ENCODE assay signal across 8 cellular contexts in the genomic region with DNA sequence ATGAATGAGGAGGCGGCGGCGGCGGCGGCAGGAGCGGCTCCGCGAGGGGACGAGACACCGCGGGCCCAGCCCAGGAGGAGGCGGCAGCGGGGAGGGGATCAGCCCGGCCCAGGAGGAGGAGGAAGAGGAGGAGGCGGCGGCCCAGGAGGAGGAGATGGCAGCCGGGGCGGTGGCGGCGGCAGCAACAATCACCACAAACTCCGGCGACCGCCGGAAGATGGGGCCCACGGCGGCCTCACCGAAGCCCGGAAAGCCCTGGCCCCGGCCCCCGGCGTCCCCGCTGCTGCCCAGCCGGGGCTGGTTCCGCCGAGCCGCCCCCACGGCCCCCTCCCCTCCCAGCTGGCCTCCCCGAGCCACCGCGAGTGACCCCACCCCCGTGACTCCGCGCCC. TPM values are rescaled to one million over a fixed set of nuclear protein-coding genes. Genes with fewer than 3 reads are reported as not detected.
DNase-seq lines count a peak whose midpoint lies in the region; ATAC-seq and TF ChIP-seq lines count a peak whose summit lies in the region.
"Not testable (repeated sequence)": the region's sequence is repeated elsewhere in the genome, so short reads cannot be mapped to it uniquely, and the experiment has no call there.

No MANE protein-coding gene starts in this region.

- not testable (repeated sequence) for TF ChIP-seq CTCF in GM12865 (IDR thresholded peaks at IDR 0.05; ENCODE audit: insufficient read depth, low read depth, low read length, missing control alignments); HFFc6 (IDR thresholded peaks at IDR 0.05); cardiac muscle cell (IDR thresholded peaks at IDR 0.05; ENCODE audit: low read depth, low read length); testis (IDR thresholded peaks at IDR 0.05)

- not testable (repeated sequence) for H3K9me3 Mint-ChIP-seq in HFFc6; activated naive CD8-positive, alpha-beta T cell treated with anti-CD3 and anti-CD28 coated beads, Interleukin-2, amount 10 ng/mL, durations not matched to agents 7 days and 5 days

- H3K27ac Mint-ChIP-seq in HFFc6 = not testable (repeated sequence)
- H3K27ac Mint-ChIP-seq in activated naive CD8-positive, alpha-beta T cell treated with anti-CD3 and anti-CD28 coated beads, Interleukin-2, amount 10 ng/mL, durations not matched to agents 7 days and 5 days = peak overlapping the region; percentile 43

- H3K36me3 Mint-ChIP-seq in HFFc6 (ENCODE audit: low read depth) = not testable (repeated sequence)
- H3K36me3 Mint-ChIP-seq in activated naive CD8-positive, alpha-beta T cell treated with anti-CD3 and anti-CD28 coated beads, Interleukin-2, amount 10 ng/mL, durations not matched to agents 7 days and 5 days = peaks cover 16% of the 10 kb centered on the region

- intact Hi-C loops in testis (cut with DNase I; ENCODE audit: low total_unique reads) = loop anchor here (10.0 kb wide), 1 partner anchor 55 kb away; a partner anchor contains a TSS

- ATAC-seq in activated naive CD8-positive, alpha-beta T cell treated with anti-CD3 and anti-CD28 coated beads, Interleukin-2, amount 10 ng/mL, durations not matched to agents 7 days and 5 days (ENCODE audit: low read depth) = peak; percentile 75

- 1% methylated on average over 21 of the region's 43 CpGs; no CpG with 5 or more reads in 1 of the 2 donors for WGBS in testis, 2 donors

- H3K27me3 ChIP-seq in cardiac muscle cell, testis: not testable (repeated sequence)

- H3K27me3 Mint-ChIP-seq in HFFc6 (ENCODE audit: insufficient read depth); activated naive CD8-positive, alpha-beta T cell treated with anti-CD3 and anti-CD28 coated beads, Interleukin-2, amount 10 ng/mL, durations not matched to agents 7 days and 5 days: not testable (repeated sequence)

- H3K4me3 ChIP-seq in GM12865 (ENCODE audit: low read depth, low read length) (peak overlapping the region; percentile 32), cardiac muscle cell (peak overlapping the region; percentile 97), testis (peak overlapping the region; percentile 77)

- not testable (repeated sequence) for H3K36me3 ChIP-seq in cardiac muscle cell; testis (ENCODE audit: low read depth, missing control alignments)

- H3K4me1 Mint-ChIP-seq in HFFc6 (ENCODE audit: low read depth) = peaks cover 49% of the 10 kb centered on the region
- H3K4me1 Mint-ChIP-seq in activated naive CD8-positive, alpha-beta T cell treated with anti-CD3 and anti-CD28 coated beads, Interleukin-2, amount 10 ng/mL, durations not matched to agents 7 days and 5 days = peaks cover 33% of the 10 kb centered on the region

- peak; percentile 82 for DNase-seq in GM12865 (ENCODE audit: low read depth)
- DNase-seq in HFFc6 = peak; percentile 61
- DNase-seq in M059J (ENCODE audit: low read depth) = peak; percentile 52
- DNase-seq in T-helper 22 cell (ENCODE audit: low read depth) = peak; percentile 54
- DNase-seq in activated naive CD8-positive, alpha-beta T cell treated with anti-CD3 and anti-CD28 coated beads, Interleukin-2, amount 10 ng/mL, durations not matched to agents 7 days and 5 days = peak; percentile 80
- DNase-seq in cardiac muscle cell (ENCODE audit: low read depth in 1 of 2, low spot score in 1 of 2) = peak; percentile 53 to 73
- peak; percentile 7 for DNase-seq in pons (ENCODE audit: low spot score)
- not testable (repeated sequence) for DNase-seq in testis

- POLR2A ChIA-PET in activated naive CD8-positive, alpha-beta T cell treated with anti-CD3 and anti-CD28 coated beads, Interleukin-2, amount 10 ng/mL, durations not matched to agents 7 days and 5 days (lab: Charles Lee) = interaction anchor here (0.9 to 1.8 kb wide), 3 partner anchors 28 to 198 kb away, joined by 4 to 18 read pairs (median 4); a partner anchor contains a TSS

- peak overlapping the region; percentile 93 for H3K27ac ChIP-seq in cardiac muscle cell
- H3K27ac ChIP-seq in testis = peak overlapping the region; percentile 90 to 93

- not testable (repeated sequence) for TF ChIP-seq POLR2A in testis (IDR thresholded peaks at IDR 0.05)

- not testable (repeated sequence) for H3K9me3 ChIP-seq in cardiac muscle cell (ENCODE audit: low read depth); testis

- not testable (repeated sequence) for H3K4me3 Mint-ChIP-seq in HFFc6
- H3K4me3 Mint-ChIP-seq in activated naive CD8-positive, alpha-beta T cell treated with anti-CD3 and anti-CD28 coated beads, Interleukin-2, amount 10 ng/mL, durations not matched to agents 7 days and 5 days = peak overlapping the region; percentile 55

- H3K4me1 ChIP-seq in cardiac muscle cell (ENCODE audit: low read depth) (peaks cover 12% of the 10 kb centered on the region), testis (peaks cover 18% of the 10 kb centered on the region)

RNA-seq across cellular contexts. Expression of a gene that starts 0.5 kb away (rescaled TPM):
- total RNA-seq in HFFc6 (2021; fragmentation: NEBNext Ultra II Directional; extraction: Animal tissue kit (Norgen Biotek cat#: 25700)) = 10 to 100 TPM; 43.6 to 61.3 (median 55.1) TPM
- total RNA-seq in M059J (2014; rRNA removed; shearing (Covaris generic)) = 33.4 and 36.5 TPM in 2 replicates
- total RNA-seq in activated naive CD8-positive, alpha-beta T cell treated with anti-CD3 and anti-CD28 coated beads, Interleukin-2, amount 10 ng/mL, durations not matched to agents 7 days and 5 days = 10 to 100 TPM; 43.5 to 43.8 TPM
- 28.3 and 42.6 TPM in 2 replicates for total RNA-seq in cardiac muscle cell
- 34.8 and 39.7 TPM in 2 replicates for polyA plus RNA-seq in cardiac muscle cell
- total RNA-seq in testis = 10 to 100 TPM; 59.9 to 61.1 TPM
- polyA plus RNA-seq in testis (ENCODE audit: insufficient read depth, low read depth, low replicate concordance) = 167 TPM

RNA-seq across cellular contexts. Expression of a gene that starts 29.3 kb away (rescaled TPM):
- total RNA-seq in HFFc6 (2021; fragmentation: NEBNext Ultra II Directional; extraction: Animal tissue kit (Norgen Biotek cat#: 25700)) = 10 to 100 TPM; 65.0 to 77.0 (median 66.6) TPM
- 110 and 133 TPM in 2 replicates for total RNA-seq in M059J (2014; rRNA removed; shearing (Covaris generic))
- 10 to 100 TPM; 57.8 to 66.7 TPM for total RNA-seq in activated naive CD8-positive, alpha-beta T cell treated with anti-CD3 and anti-CD28 coated beads, Interleukin-2, amount 10 ng/mL, durations not matched to agents 7 days and 5 days
- total RNA-seq in cardiac muscle cell (43.0 and 56.2 TPM in 2 replicates), testis (10 to 100 TPM; 31.8 to 37.2 TPM)
- polyA plus RNA-seq in cardiac muscle cell (143 and 169 TPM in 2 replicates), testis (ENCODE audit: insufficient read depth, low read depth, low replicate concordance) (53.7 TPM)

RNA-seq across cellular contexts. Expression of a gene that starts 53.1 kb away (rescaled TPM):
- total RNA-seq in HFFc6 (2021; fragmentation: NEBNext Ultra II Directional; extraction: Animal tissue kit (Norgen Biotek cat#: 25700)) = 10 to 100 TPM; 11.6 to 13.6 (median 13.3) TPM
- total RNA-seq in M059J (2014; rRNA removed; shearing (Covaris generic)) = 11.4 and 13.9 TPM in 2 replicates
- total RNA-seq in activated naive CD8-positive, alpha-beta T cell treated with anti-CD3 and anti-CD28 coated beads, Interleukin-2, amount 10 ng/mL, durations not matched to agents 7 days and 5 days = 10 to 100 TPM; 18.8 to 19.2 TPM
- total RNA-seq in cardiac muscle cell = 21.8 and 23.0 TPM in 2 replicates
- polyA plus RNA-seq in cardiac muscle cell = 10.9 and 12.7 TPM in 2 replicates
- total RNA-seq in testis = 10 to 100 TPM; 28.3 to 34.2 TPM
- polyA plus RNA-seq in testis (ENCODE audit: insufficient read depth, low read depth, low replicate concordance) = 18.4 TPM

Comparison
In these comparisons a context has a peak if more than half of its experiments do, and no peak if none do; other contexts are left out.
1. H3K4me3 ChIP-seq: peak in every context shown above with its lines; median percentile 97 in cardiac muscle cell; 77 in testis; 32 in GM12865.